In the genomic region with DNA sequence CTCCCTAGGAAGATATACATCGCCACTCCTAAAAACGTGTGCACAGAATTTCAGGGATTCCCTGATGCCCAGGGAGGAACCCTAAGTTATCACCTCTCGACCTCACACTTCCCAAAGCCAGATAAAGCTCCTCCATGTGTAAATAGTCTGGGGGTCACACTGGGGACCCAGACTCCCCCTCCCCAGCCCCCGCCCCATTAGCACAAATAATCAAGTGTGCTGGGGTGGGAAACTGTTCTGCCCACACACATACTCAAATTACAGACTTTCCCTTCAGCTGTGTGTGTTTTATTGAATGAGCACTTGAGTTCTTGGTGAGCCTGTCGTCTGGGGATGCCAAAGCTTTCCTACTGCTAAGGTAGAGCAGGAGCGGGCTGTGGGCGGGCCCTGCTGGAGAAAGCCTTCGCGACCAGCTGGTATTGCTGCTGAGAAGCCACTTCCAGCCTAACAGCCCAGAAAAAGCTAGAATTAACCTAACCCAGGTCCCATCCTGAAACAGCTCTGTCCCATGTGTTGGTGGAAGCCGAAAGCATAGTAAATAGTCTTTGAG, we compare ENCODE assay signal across 14 cellular contexts.
DNase-seq lines count a peak whose midpoint lies in the region; FAIRE-seq and TF ChIP-seq lines count a peak whose summit lies in the region.
"Had no signal": no experiment of that assay in that cellular context is flagged by ENCODE, and none has a peak within 500 bp of the region (broad histone marks: within the 10 kb centered on the region; RNA-seq: fewer than 3 reads in every experiment).

No MANE protein-coding gene starts in this region.

- H3K27ac ChIP-seq in keratinocyte (ENCODE audit: control insufficient read depth, insufficient read depth, low read length) = no peak overlapping the region
- peak overlapping the region; percentile 53 to 69 for H3K27ac ChIP-seq in small intestine (ENCODE audit: low read depth in 1 of 2, low read length in 1 of 2)
- no peak overlapping the region for H3K27ac ChIP-seq in right atrium auricular region
- H3K27ac ChIP-seq: KMS-11, spleen, thoracic aorta had no signal

- peak in 2 of 3 experiments; percentile 23 to 45 for DNase-seq in NCI-H1417 (lab: John Stamatoyannopoulos, UW)
- no peak for DNase-seq in NCI-H1417 treated with DMSO at 0.1 percent for 48 hours (lab: John Stamatoyannopoulos, UW)
- DNase-seq in NCI-H2196 treated with DMSO at 0.1 percent for 48 hours (lab: John Stamatoyannopoulos, UW; ENCODE audit: unreplicated experiment) = peak; percentile 73
- no peak for DNase-seq in keratinocyte (ENCODE audit: low read depth, low spot score)
- peak; percentile 54 for DNase-seq in small intestine
- no peak for DNase-seq in putamen (ENCODE audit: low spot score)
- DNase-seq in right atrium auricular region (ENCODE audit: low spot score) = no peak
- no peak for DNase-seq in H4 (ENCODE audit: low spot score)
- DNase-seq: 8988T; activated CD4-positive, alpha-beta T cell treated with anti-CD3 and anti-CD28 coated beads, Interleukin-2, amount 50 U/mL, for 1 hour; NCI-H187; spleen had no signal

- no peaks in the 10 kb centered on the region for H3K79me2 ChIP-seq in keratinocyte (ENCODE audit: control insufficient read depth, insufficient read depth, low read length)

- FAIRE-seq in keratinocyte (lab: Jason Lieb, UNC) = no peak
- no peak for FAIRE-seq in small intestine (lab: Jason Lieb, UNC)

- peak overlapping the region; percentile 5 for H2AFZ ChIP-seq in keratinocyte (ENCODE audit: control insufficient read depth, low read length)

- H4K20me1 ChIP-seq in keratinocyte (ENCODE audit: control insufficient read depth, extremely low read depth, insufficient read depth, low read length) = no peaks in the 10 kb centered on the region

- dilution Hi-C loops in keratinocyte (cut with MboI; ENCODE audit: extremely low pct_ligation_motif_present, low sequenced_read_pairs) = no loop called here

- peaks cover 26% of the 10 kb centered on the region for H3K4me1 ChIP-seq in keratinocyte (ENCODE audit: control insufficient read depth, extremely low read depth, insufficient read depth, low read length)
- peaks cover 3 to 7% of the 10 kb centered on the region in 2 donors for H3K4me1 ChIP-seq in small intestine (ENCODE audit: control insufficient read depth in 2 of 2, insufficient read depth in 1 of 2, low read depth in 1 of 2, low read length in 1 of 2)
- peaks cover 0 to 19% of the 10 kb centered on the region in 2 donors for H3K4me1 ChIP-seq in right atrium auricular region

- peaks cover 3% of the 10 kb centered on the region for H3K9me1 ChIP-seq in keratinocyte (ENCODE audit: control insufficient read depth, extremely low read depth, insufficient read depth, low read length)

- H3K4me3 ChIP-seq in keratinocyte (ENCODE audit: control insufficient read depth in 2 of 3, extremely low read depth in 1 of 3, insufficient read depth in 2 of 3, low read depth in 1 of 3, low read length in 3 of 3) (no peak overlapping the region), small intestine (ENCODE audit: low read depth in 1 of 2, low read length in 2 of 2) (no peak overlapping the region), right atrium auricular region (no peak overlapping the region)
- H3K4me3 ChIP-seq: spleen, thoracic aorta had no signal

- TF ChIP-seq CTCF in keratinocyte (optimal IDR thresholded peaks at IDR 0.05 in 1 of 3, IDR thresholded peaks at IDR 0.05 in 1 of 3, conservative IDR thresholded peaks at IDR 0.05 in 1 of 3; ENCODE audit: extremely low read depth in 1 of 3, insufficient read depth in 2 of 3, low read length in 3 of 3) (no peak), right atrium auricular region (IDR thresholded peaks at IDR 0.05) (no peak)

- no peaks in the 10 kb centered on the region for H3K27me3 ChIP-seq in keratinocyte (ENCODE audit: control insufficient read depth, extremely low read depth, insufficient read depth, low read length)
- H3K27me3 ChIP-seq in small intestine (ENCODE audit: control insufficient read depth in 2 of 2, insufficient read depth in 2 of 2, low read length in 2 of 2) = no peaks in the 10 kb centered on the region
- no peaks in the 10 kb centered on the region for H3K27me3 ChIP-seq in right atrium auricular region
- H3K27me3 ChIP-seq: spleen had no signal

- H3K4me2 ChIP-seq in keratinocyte (ENCODE audit: control insufficient read depth, extremely low read depth, insufficient read depth, low read depth, low read length) = no peak overlapping the region
- H3K4me2 ChIP-seq: KMS-11 had no signal

- H3K36me3 ChIP-seq in keratinocyte (ENCODE audit: control insufficient read depth in 2 of 2, extremely low read depth in 1 of 2, insufficient read depth in 2 of 2, low read length in 2 of 2) = no peaks in the 10 kb centered on the region
- H3K36me3 ChIP-seq in small intestine (ENCODE audit: control insufficient read depth in 2 of 2, insufficient read depth in 2 of 2, low read length in 2 of 2) = no peaks in the 10 kb centered on the region
- no peaks in the 10 kb centered on the region for H3K36me3 ChIP-seq in right atrium auricular region
- H3K36me3 ChIP-seq: spleen, thoracic aorta had no signal

- no peak overlapping the region for H3K9ac ChIP-seq in keratinocyte (ENCODE audit: control insufficient read depth, extremely low read depth, insufficient read depth, low read length)
- H3K9ac ChIP-seq: KMS-11 had no signal

- no peaks in the 10 kb centered on the region for H3K9me3 ChIP-seq in keratinocyte (ENCODE audit: control insufficient read depth, low read depth, low read length)
- H3K9me3 ChIP-seq in small intestine (ENCODE audit: control insufficient read depth, low read depth) = no peaks in the 10 kb centered on the region
- no peaks in the 10 kb centered on the region for H3K9me3 ChIP-seq in right atrium auricular region
- H3K9me3 ChIP-seq: spleen, thoracic aorta had no signal

- 17 to 58% (median 36%) methylated on average over 10 of the region's 10 CpGs for WGBS in small intestine, 3 donors

Comparison
In these comparisons a context has a peak if more than half of its experiments do, and no peak if none do; other contexts are left out.
1. DNase-seq: peak in NCI-H1417 (2 of 3), NCI-H2196 treated with DMSO at 0.1 percent for 48 hours (single experiment) and small intestine (single experiment); none in NCI-H1417 treated with DMSO at 0.1 percent for 48 hours (single experiment), keratinocyte (single experiment), putamen (single experiment), right atrium auricular region (single experiment) and H4 (single experiment).
2. H3K27ac ChIP-seq: peak in small intestine (2 of 2); none in keratinocyte (single experiment) and right atrium auricular region (0 of 2).